28 cellular contexts compared by ENCODE assay signal in genomic region chr20:35248641-35249475, GRCh38. TPM values are rescaled to one million over a fixed set of nuclear protein-coding genes. Genes with fewer than 3 reads are reported as not detected.
DNase-seq lines count a peak whose midpoint lies in the region; ATAC-seq, FAIRE-seq and TF ChIP-seq lines count a peak whose summit lies in the region.
"Had no signal": no experiment of that assay in that cellular context is flagged by ENCODE, and none has a peak within 500 bp of the region (broad histone marks: within the 10 kb centered on the region; RNA-seq: fewer than 3 reads in every experiment).

No MANE protein-coding gene starts in this region.

- H3K23ac ChIP-seq in IMR-90 (ENCODE audit: low read depth, low read length) = no peak overlapping the region

- H3K4ac ChIP-seq in IMR-90 (ENCODE audit: low read depth, low read length) = no peak overlapping the region

- H3K56ac ChIP-seq in IMR-90 (ENCODE audit: extremely low read depth, insufficient read depth, low read length) = no peak overlapping the region

- CTCF ChIA-PET in IMR-90 (lab: Yijun Ruan, JAX) = interaction anchor here (0.5 to 0.7 kb wide), 2 partner anchors 14 to 379 kb away, joined by 4 to 7 read pairs; no protein-coding TSS in a partner anchor

- no peaks in the 10 kb centered on the region for H3K36me3 ChIP-seq in IMR-90 (ENCODE audit: control insufficient read depth, insufficient read depth, low read length)
- H3K36me3 ChIP-seq: BLaER1 treated with 17β-estradiol and CSF1 and Interleukin-3, amounts not matched to agents 10 nM and 100 nM; upper lobe of left lung had no signal

- no peaks in the 10 kb centered on the region for H3K9me3 ChIP-seq in IMR-90 (ENCODE audit: control insufficient read depth, insufficient read depth, low read length)
- H3K9me3 ChIP-seq: ascending aorta; BLaER1 treated with 17β-estradiol and CSF1 and Interleukin-3, amounts not matched to agents 10 nM and 100 nM; Caco-2; upper lobe of left lung had no signal

- H2BK20ac ChIP-seq in IMR-90 (ENCODE audit: low read depth, low read length) = no peak overlapping the region

- no peak overlapping the region for H3K4me2 ChIP-seq in IMR-90 (ENCODE audit: low read depth, low read length)
- H3K4me2 ChIP-seq: BLaER1 treated with 17β-estradiol and CSF1 and Interleukin-3, amounts not matched to agents 10 nM and 100 nM had no signal

- no peak overlapping the region for H3K27ac ChIP-seq in IMR-90 (ENCODE audit: insufficient read depth, low read length)
- H3K27ac ChIP-seq: ascending aorta; BLaER1 treated with 17β-estradiol and CSF1 and Interleukin-3, amounts not matched to agents 10 nM and 100 nM; upper lobe of left lung; WERI-Rb-1 had no signal

- no peaks in the 10 kb centered on the region for H3K79me1 ChIP-seq in IMR-90 (ENCODE audit: low read depth in 1 of 2, low read length in 2 of 2)

- POLR2A ChIA-PET in IMR-90 (lab: Charles Lee; ENCODE audit: unreplicated experiment) = no interaction called here

- H2AK5ac ChIP-seq in IMR-90 (ENCODE audit: low read depth, low read length) = no peak overlapping the region

- no peak overlapping the region for H3K18ac ChIP-seq in IMR-90 (ENCODE audit: low read depth, low read length)

- no peak overlapping the region for H2BK5ac ChIP-seq in IMR-90 (ENCODE audit: low read depth, low read length, poor library complexity, severe bottlenecking)

- no peak for TF ChIP-seq RAD21 in IMR-90 (IDR thresholded peaks at IDR 0.05; ENCODE audit: low read length)

- BruUV-seq in IMR-90 (replicated peaks; lab: Mats Ljungman, UMichigan) = no TSS peak

- no peak overlapping the region for H2AK9ac ChIP-seq in IMR-90 (replicated peaks; ENCODE audit: low read depth, low read length, poor library complexity)

- no peak overlapping the region for H2BK120ac ChIP-seq in IMR-90 (ENCODE audit: low read depth, low read length)

- H3K9me1 ChIP-seq in IMR-90 (ENCODE audit: insufficient read depth, low read length) = peaks cover 5% of the 10 kb centered on the region; the same call in 1 of the 2 replicates

- H3K4me3 ChIP-seq in IMR-90 (ENCODE audit: insufficient read depth, low read depth, low read length) = no peak overlapping the region
- H3K4me3 ChIP-seq: ascending aorta; BLaER1 treated with 17β-estradiol and CSF1 and Interleukin-3, amounts not matched to agents 10 nM and 100 nM; upper lobe of left lung had no signal

- TF ChIP-seq POLR2A in IMR-90 (IDR thresholded peaks at IDR 0.05; ENCODE audit: low read depth, low read length) (no peak), H54 (IDR thresholded peaks at IDR 0.05; ENCODE audit: low read depth, low read length) (no peak)

- whole genome bisulfite sequencing in IMR-90 (ENCODE audit: extremely low coverage in 2 of 2, insufficient read length in 1 of 2), 2 experiments = no CpG with 5 or more reads among the region's 9 CpGs

- DNase-seq in NCI-H2171 treated with DMSO at 0.1 percent for 48 hours (lab: John Stamatoyannopoulos, UW) (peak; percentile 11), NCI-H2171 (lab: John Stamatoyannopoulos, UW) (no peak), IMR-90 (no peak), cerebellar nuclear complex (lab: John Stamatoyannopoulos, UW) (peak; percentile 72 to 97), renal cortical epithelial cell (ENCODE audit: low read depth) (peak; percentile 11), ACHN (no peak), H54 (ENCODE audit: insufficient read length, low spot score) (no peak)
- DNase-seq: activated CD4-positive, alpha-beta T cell treated with anti-CD3 and anti-CD28 coated beads, Interleukin-2, amount 10 ng/mL, durations not matched to agents 7 days and 5 days; Caco-2; central memory CD4-positive, alpha-beta T cell; KG1; MV-4-11; NCI-H345; NCI-H774; small intestine; stimulated activated CD4-positive, alpha-beta T cell treated with anti-CD3 and anti-CD28 coated beads, Interleukin-1b, Interleukin-23, amount 100 ng/mL, for 48 hours; upper lobe of left lung; WERI-Rb-1 had no signal

- no peak overlapping the region for H2AFZ ChIP-seq in IMR-90 (replicated peaks; ENCODE audit: low read length, poor library complexity)

- FAIRE-seq in H54 (lab: Jason Lieb, UNC) = no peak
- FAIRE-seq: GM19239, small intestine had no signal

- no peak overlapping the region for H3K14ac ChIP-seq in IMR-90 (replicated peaks; ENCODE audit: low read depth, low read length)

- H2BK15ac ChIP-seq in IMR-90 (ENCODE audit: low read depth, low read length) = no peak overlapping the region

- no peak overlapping the region for H3K9ac ChIP-seq in IMR-90 (ENCODE audit: low read depth, low read length)
- H3K9ac ChIP-seq: BLaER1 treated with 17β-estradiol and CSF1 and Interleukin-3, amounts not matched to agents 10 nM and 100 nM had no signal

- H3K27me3 ChIP-seq in IMR-90 (ENCODE audit: control insufficient read depth, insufficient read depth, low read length) = no peaks in the 10 kb centered on the region
- H3K27me3 ChIP-seq: ascending aorta; BLaER1 treated with 17β-estradiol and CSF1 and Interleukin-3, amounts not matched to agents 10 nM and 100 nM; upper lobe of left lung had no signal

- no peak overlapping the region for H4K91ac ChIP-seq in IMR-90 (ENCODE audit: insufficient read depth, low read depth, low read length)

- no peaks in the 10 kb centered on the region for H4K20me1 ChIP-seq in IMR-90 (ENCODE audit: insufficient read depth, low read length)

- no peak for TF ChIP-seq CTCF in IMR-90 (conservative IDR thresholded peaks at IDR 0.05; ENCODE audit: low read depth, low read length)

- in situ Hi-C loops in IMR-90 (cut with MboI; ENCODE audit: low sequenced_read_pairs) (no loop called here), ACHN (cut with HindIII; ENCODE audit: low pct_ligation_motif_present, low pct_unique_long_range_greater_than_20kb, low sequenced_read_pairs) (no loop called here)

- H4K8ac ChIP-seq in IMR-90 (ENCODE audit: low read depth in 2 of 2, low read length in 2 of 2) = no peak overlapping the region

- ATAC-seq in IMR-90 (ENCODE audit: low read depth) = peak; percentile 62
- no peak for ATAC-seq in GM21447 (IDR thresholded peaks at IDR 0.05; ENCODE audit: unreplicated experiment)
- ATAC-seq: SK-N-SH treated with all-trans-retinoic acid at 6 μM for 48 hours had no signal

- dilution Hi-C loops in IMR-90 (cut with HindIII; ENCODE audit: low sequenced_read_pairs, unreplicated experiment) = no loop called here

- peaks cover 5% of the 10 kb centered on the region; the same call in 1 of the 2 replicates for H3K4me1 ChIP-seq in IMR-90 (ENCODE audit: control insufficient read depth, insufficient read depth, low read length)
- H3K4me1 ChIP-seq: ascending aorta, Caco-2, upper lobe of left lung had no signal

- H4K5ac ChIP-seq in IMR-90 (ENCODE audit: low read depth, low read length) = no peak overlapping the region

- intact Hi-C loops in IMR-90 (cut with micrococcal nuclease) = no loop called here

TF ChIP-seq in IMR-90, 13 proteins besides CTCF, POLR2A, EP300 and RAD21:
- TF ChIP-seq USF2 (IDR thresholded peaks at IDR 0.05; ENCODE audit: low read depth, low read length) (no peak), BHLHE40 (IDR thresholded peaks at IDR 0.05; ENCODE audit: low read depth, low read length) (no peak), MXI1 (IDR thresholded peaks at IDR 0.05; ENCODE audit: borderline replicate concordance, low read depth, low read length) (no peak), RFX5 (IDR thresholded peaks at IDR 0.05; ENCODE audit: low read depth, low read length) (no peak), MAZ (IDR thresholded peaks at IDR 0.05; ENCODE audit: borderline replicate concordance, low read depth, low read length) (no peak), RCOR1 (IDR thresholded peaks at IDR 0.05; ENCODE audit: insufficient replicate concordance, low read length) (no peak)
TF ChIP-seq in IMR-90: peak in this region for 0.

RNA-seq across cellular contexts. Expression of gene MMP24, which starts 22.4 kb away (rescaled TPM):
- total RNA-seq in IMR-90 (2012; rRNA removed) (0.36 and 0.56 TPM in 2 replicates), renal cortical epithelial cell (46.4 and 64.1 TPM in 2 replicates)
- polyA plus RNA-seq in IMR-90 (2012; rRNA removed) = 0.79 and 0.86 TPM in 2 replicates
- polyA plus RNA-seq in IMR-90 (2012; cell fraction: cytosol; rRNA removed) = 0.32 and 1.0 TPM in 2 replicates
- 0.34 and 0.54 TPM in 2 replicates for polyA plus RNA-seq in IMR-90 (2012; cell fraction: nucleus; rRNA removed; ENCODE audit: low replicate concordance)
- total RNA-seq: activated CD4-positive, alpha-beta T cell treated with anti-CD3 and anti-CD28 coated beads, Interleukin-2, amount 10 ng/mL, durations not matched to agents 7 days and 5 days; ascending aorta had no signal

RNA-seq across cellular contexts. Expression of gene MMP24OS, which starts 29.1 kb away (rescaled TPM):
- total RNA-seq in IMR-90 (2012; rRNA removed) (5.9 and 7.2 TPM in 2 replicates), renal cortical epithelial cell (0.69 and 11.1 TPM in 2 replicates)
- polyA plus RNA-seq in IMR-90 (2012; rRNA removed) = 64.9 and 67.6 TPM in 2 replicates
- polyA plus RNA-seq in IMR-90 (2012; cell fraction: cytosol; rRNA removed) = 56.9 and 92.5 TPM in 2 replicates
- polyA plus RNA-seq in IMR-90 (2012; cell fraction: nucleus; rRNA removed; ENCODE audit: low replicate concordance) = 54.7 and 75.9 TPM in 2 replicates

RNA-seq across cellular contexts. Expression of gene EIF6, which starts 35.7 kb away (rescaled TPM):
- total RNA-seq in IMR-90 (2012; rRNA removed) = 215 and 227 TPM in 2 replicates
- polyA plus RNA-seq in IMR-90 (2012; rRNA removed) = 215 and 258 TPM in 2 replicates
- polyA plus RNA-seq in IMR-90 (2012; cell fraction: cytosol; rRNA removed) = 163 and 323 TPM in 2 replicates
- polyA plus RNA-seq in IMR-90 (2012; cell fraction: nucleus; rRNA removed; ENCODE audit: low replicate concordance) = 385 and 588 TPM in 2 replicates
- total RNA-seq in renal cortical epithelial cell = 199 and 503 TPM in 2 replicates

RNA-seq across cellular contexts. Expression of gene FAM83C, which starts 43.4 kb away (rescaled TPM):
- total RNA-seq in IMR-90 (2012; rRNA removed) (not detected in 2 replicates), renal cortical epithelial cell (not detected in 2 replicates)
- polyA plus RNA-seq in IMR-90 (2012; rRNA removed) = 0.02 and 0.03 TPM in 2 replicates
- polyA plus RNA-seq in IMR-90 (2012; cell fraction: cytosol; rRNA removed) = 0.02 TPM in 1 of 2 replicates, not detected in the other
- 0.03 and 0.13 TPM in 2 replicates for polyA plus RNA-seq in IMR-90 (2012; cell fraction: nucleus; rRNA removed; ENCODE audit: low replicate concordance)
- total RNA-seq: A673; activated CD4-positive, alpha-beta T cell treated with anti-CD3 and anti-CD28 coated beads, Interleukin-2, amount 10 ng/mL, durations not matched to agents 7 days and 5 days; activated T-helper 1 cell treated with anti-CD3 and anti-CD28 coated beads, Interleukin-12 subunit alpha, Interleukin-12 subunit beta, Interleukin-2, Interleukin-4 antibody, amounts not matched to agents 30 ng/mL and 10 ng/mL and 1 ng/mL, durations not matched to agents 14 hours and 24 hours and 36 hours; ascending aorta; Caco-2; Daoy; lung microvascular endothelial cell; pulmonary artery endothelial cell; upper lobe of left lung had no signal

Comparison
In these comparisons a context has a peak if more than half of its experiments do, and no peak if none do; other contexts are left out.
1. DNase-seq: peak in NCI-H2171 treated with DMSO at 0.1 percent for 48 hours (single experiment), cerebellar nuclear complex (2 of 2) and renal cortical epithelial cell (single experiment); none in NCI-H2171 (single experiment), IMR-90 (single experiment), ACHN (single experiment) and H54 (single experiment).
2. RNA of gene MMP24, which starts 22.4 kb away (total RNA-seq): 46.4 to 64.1 TPM in renal cortical epithelial cell; 0.36 to 0.56 TPM in IMR-90; every median in the first group is over 10 times any median in the second.